16 cellular contexts compared by ENCODE assay signal in the genomic region with DNA sequence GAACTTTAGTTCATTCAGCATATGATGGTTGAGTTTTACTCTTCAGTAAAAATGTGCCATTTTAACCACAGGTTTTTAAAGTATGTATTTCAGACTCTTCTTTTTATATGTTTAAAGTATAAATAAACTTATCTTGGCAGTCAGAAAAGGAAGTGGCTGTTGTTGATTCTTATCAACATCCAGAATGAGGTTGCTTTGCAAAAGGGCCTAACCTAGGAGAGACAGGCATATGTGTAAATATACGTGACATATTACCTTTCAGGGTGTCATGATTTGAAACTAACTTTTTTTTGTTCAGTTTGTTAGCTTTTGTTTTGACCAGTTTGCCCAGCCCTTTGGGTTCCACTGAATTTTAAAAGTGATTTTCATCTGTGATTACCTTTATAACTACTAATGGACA. TPM values are rescaled to one million over a fixed set of nuclear protein-coding genes. Genes with fewer than 3 reads are reported as not detected.
DNase-seq lines count a peak whose midpoint lies in the region; ATAC-seq, FAIRE-seq and TF ChIP-seq lines count a peak whose summit lies in the region.
"Had no signal": no experiment of that assay in that cellular context is flagged by ENCODE, and none has a peak within 500 bp of the region (broad histone marks: within the 10 kb centered on the region; RNA-seq: fewer than 3 reads in every experiment).

No MANE protein-coding gene starts in this region.

- DNase-seq in activated CD4-positive, alpha-beta T cell treated with anti-CD3 and anti-CD28 coated beads, Interleukin-2, amount 10 ng/mL, durations not matched to agents 7 days and 5 days = peak; percentile 34
- no peak for DNase-seq in activated CD4-positive, alpha-beta T cell treated with anti-CD3 and anti-CD28 coated beads for 48 hours
- peak; percentile 45 for DNase-seq in NB4 (ENCODE audit: low read depth)
- DNase-seq in K562 (ENCODE audit: extremely low read depth in 1 of 4, low spot score in 3 of 4) = no peak
- DNase-seq in spleen = no peak
- no peak for DNase-seq in NCI-H226
- DNase-seq in PC-3 = no peak
- DNase-seq: DMS153; MV-4-11; NCI-H446 treated with DMSO at 0.1 percent for 48 hours; RPMI8226; stimulated activated CD4-positive, alpha-beta T cell treated with anti-CD3 and anti-CD28 coated beads, Interleukin-1b, Interleukin-23, amount 100 ng/mL, for 48 hours; WERI-Rb-1 had no signal

- H3K4me2 ChIP-seq in K562 (ENCODE audit: insufficient read depth, low read length) (peak overlapping the region; percentile 44; the same call in 1 of the 2 replicates), PC-3 (ENCODE audit: low read length) (no peak overlapping the region)
- H3K4me2 ChIP-seq: A549 had no signal

- peak; percentile 45; the same call in 1 of the 2 replicates for TF ChIP-seq EP300 in K562 (IDR thresholded peaks at IDR 0.05; ENCODE audit: low read length)

- H3K4me3 ChIP-seq in NB4 (ENCODE audit: low read depth, low read length) (no peak overlapping the region), K562 (no peak overlapping the region), spleen (peak overlapping the region in 1 of 8 donors; percentile 1), PC-3 (ENCODE audit: low read length) (no peak overlapping the region)
- H3K4me3 ChIP-seq: A549, gastroesophageal sphincter had no signal

- peaks cover 86% of the 10 kb centered on the region for H3K4me1 Mint-ChIP-seq in activated CD4-positive, alpha-beta T cell treated with anti-CD3 and anti-CD28 coated beads, Interleukin-2, amount 10 ng/mL, durations not matched to agents 7 days and 5 days

- H3F3A ChIP-seq in PC-3 (ENCODE audit: low read length, unreplicated experiment) = no peaks in the 10 kb centered on the region

- H3K4me3 Mint-ChIP-seq in activated CD4-positive, alpha-beta T cell treated with anti-CD3 and anti-CD28 coated beads, Interleukin-2, amount 10 ng/mL, durations not matched to agents 7 days and 5 days = peak overlapping the region; percentile 66

- H4K20me1 ChIP-seq in K562 (replicated peaks; ENCODE audit: control insufficient read depth, insufficient read depth, low read length) (no peaks in the 10 kb centered on the region), PC-3 (ENCODE audit: low read length) (no peaks in the 10 kb centered on the region)

- no peaks in the 10 kb centered on the region for H3K9me2 ChIP-seq in PC-3 (replicated peaks; ENCODE audit: low read length)

- H2AFZ ChIP-seq in K562 (ENCODE audit: low read depth, low read length) = no peak overlapping the region
- no peak overlapping the region for H2AFZ ChIP-seq in PC-3 (ENCODE audit: low read length)

- H3K4me1 ChIP-seq in K562 (replicated peaks in 1 of 2; ENCODE audit: control insufficient read depth in 2 of 2, insufficient read depth in 2 of 2, low read length in 2 of 2) (peaks cover 3 to 50% of the 10 kb centered on the region in 2 experiments), spleen (peaks cover 68 to 97% (median 96%) of the 10 kb centered on the region in 6 donors), PC-3 (ENCODE audit: insufficient read depth, low read length) (peaks cover 10% of the 10 kb centered on the region)

- H3K9me3 ChIP-seq in K562 (replicated peaks; ENCODE audit: control insufficient read depth, insufficient read depth, low read depth, low read length) = no peaks in the 10 kb centered on the region
- no peaks in the 10 kb centered on the region for H3K9me3 ChIP-seq in spleen
- H3K9me3 ChIP-seq in PC-3 (ENCODE audit: low read length) = no peaks in the 10 kb centered on the region
- H3K9me3 ChIP-seq: A549, gastroesophageal sphincter had no signal

- peaks cover 51% of the 10 kb centered on the region for H3K36me3 Mint-ChIP-seq in activated CD4-positive, alpha-beta T cell treated with anti-CD3 and anti-CD28 coated beads, Interleukin-2, amount 10 ng/mL, durations not matched to agents 7 days and 5 days (ENCODE audit: low read depth)

- H3K27me3 Mint-ChIP-seq in activated CD4-positive, alpha-beta T cell treated with anti-CD3 and anti-CD28 coated beads, Interleukin-2, amount 10 ng/mL, durations not matched to agents 7 days and 5 days = no peaks in the 10 kb centered on the region

- peaks cover 3% of the 10 kb centered on the region; the same call in 2 of the 3 replicates for H3K36me3 ChIP-seq in K562 (ENCODE audit: control insufficient read depth, insufficient read depth, low read length)
- H3K36me3 ChIP-seq in spleen = no peaks in the 10 kb centered on the region
- no peaks in the 10 kb centered on the region for H3K36me3 ChIP-seq in PC-3 (ENCODE audit: low read depth, low read length)
- H3K36me3 ChIP-seq: gastroesophageal sphincter had no signal

- H3K9ac ChIP-seq in K562 (ENCODE audit: insufficient read depth in 1 of 2, low read depth in 2 of 2, low read length in 2 of 2) (no peak overlapping the region), PC-3 (ENCODE audit: low read length) (no peak overlapping the region)

- TF ChIP-seq CTCF in NB4 (IDR thresholded peaks at IDR 0.05; ENCODE audit: low read depth, low read length) = no peak
- no peak for TF ChIP-seq CTCF in K562 (IDR thresholded peaks at IDR 0.05 in 2 of 3, conservative IDR thresholded peaks at IDR 0.05 in 1 of 3; ENCODE audit: insufficient read depth in 2 of 3, low read depth in 1 of 3, low read length in 3 of 3)
- no peak for TF ChIP-seq CTCF in spleen (IDR thresholded peaks at IDR 0.05 in 8 of 11, conservative IDR thresholded peaks at IDR 0.05 in 3 of 11)
- no peak for TF ChIP-seq CTCF in PC-3 (conservative IDR thresholded peaks at IDR 0.05; ENCODE audit: low read depth, low read length)

- peak overlapping the region; percentile 78 for H3K27ac ChIP-seq in K562 (ENCODE audit: extremely low read depth, low read depth, low read length)
- peak overlapping the region in 7 of 8 donors; percentile 34 to 72 (median 55) for H3K27ac ChIP-seq in spleen
- H3K27ac ChIP-seq in PC-3 (ENCODE audit: low read length) = no peak overlapping the region
- H3K27ac ChIP-seq: A549, WERI-Rb-1 had no signal

- POLR2A ChIA-PET in activated CD4-positive, alpha-beta T cell treated with anti-CD3 and anti-CD28 coated beads, Interleukin-2, amount 10 ng/mL, durations not matched to agents 7 days and 5 days (lab: Charles Lee) = no interaction called here
- POLR2A ChIA-PET in K562 (lab: Yijun Ruan, JAX) = interaction anchor here (1.0 kb wide), 1 partner anchor 738 kb away, joined by 4 read pairs; no protein-coding TSS in a partner anchor
- POLR2A ChIA-PET in PC-3 (lab: Charles Lee; ENCODE audit: unreplicated experiment) = no interaction called here

- CTCF ChIA-PET in activated CD4-positive, alpha-beta T cell treated with anti-CD3 and anti-CD28 coated beads, Interleukin-2, amount 10 ng/mL, durations not matched to agents 7 days and 5 days (lab: Charles Lee) = interaction anchor here (0.6 to 1.6 kb wide), 3 partner anchors 9 to 643 kb away, joined by 3 to 6 read pairs (median 3); no protein-coding TSS in a partner anchor
- CTCF ChIA-PET in K562 (lab: Yijun Ruan, JAX; ENCODE audit: low intra/inter-chr PET ratio) (no interaction called here), PC-3 (lab: Charles Lee) (no interaction called here)

- peak overlapping the region; percentile 90 for H3K27ac Mint-ChIP-seq in activated CD4-positive, alpha-beta T cell treated with anti-CD3 and anti-CD28 coated beads, Interleukin-2, amount 10 ng/mL, durations not matched to agents 7 days and 5 days

- TF ChIP-seq RAD21 in K562 (CRISPR knock-in tag; conservative IDR thresholded peaks at IDR 0.05 in 1 of 2, IDR thresholded peaks at IDR 0.05 in 1 of 2) = no peak

- in situ Hi-C loops in K562 (cut with MboI) = no loop called here

- TF ChIP-seq POLR2A in NB4 (IDR thresholded peaks at IDR 0.05; ENCODE audit: extremely low read depth, insufficient read length) (no peak), K562 (conservative IDR thresholded peaks at IDR 0.05) (no peak), spleen (IDR thresholded peaks at IDR 0.05) (no peak)

- H3K9me1 ChIP-seq in K562 (ENCODE audit: control insufficient read depth, insufficient read depth, low read length) = no peaks in the 10 kb centered on the region

- 0% methylated on average over 1 of the region's 1 CpG for WGBS in K562 (ENCODE audit: insufficient coverage, low coverage, missing lambda C conversion rate)
- 12 to 36% (median 23%) methylated on average over 1 of the region's 1 CpG for WGBS in spleen, 5 donors

- H3K27me3 ChIP-seq in K562 (ENCODE audit: control insufficient read depth in 2 of 2, insufficient read depth in 2 of 2, low read length in 2 of 2) (no peaks in the 10 kb centered on the region), spleen (replicated peaks in 1 of 7) (no peaks in the 10 kb centered on the region), PC-3 (ENCODE audit: low read length) (no peaks in the 10 kb centered on the region)
- H3K27me3 ChIP-seq: gastroesophageal sphincter had no signal

- no TSS peak for BruUV-seq in K562 (replicated peaks; lab: Mats Ljungman, UMichigan)
- no TSS peak for BruUV-seq in PC-3 (replicated peaks; lab: Mats Ljungman, UMichigan)

- H3K9me3 Mint-ChIP-seq in activated CD4-positive, alpha-beta T cell treated with anti-CD3 and anti-CD28 coated beads, Interleukin-2, amount 10 ng/mL, durations not matched to agents 7 days and 5 days = no peaks in the 10 kb centered on the region

- no peak for ATAC-seq in K562
- ATAC-seq in GM21528 (IDR thresholded peaks at IDR 0.05; ENCODE audit: low FRiP score, unreplicated experiment) = no peak
- ATAC-seq in PC-3 = no peak
- ATAC-seq: A549, gastroesophageal sphincter had no signal

- intact Hi-C loops in K562 (cut with micrococcal nuclease) (no loop called here), spleen (cut with DNase I; ENCODE audit: low total_unique reads) (no loop called here), PC-3 (cut with micrococcal nuclease) (no loop called here)

- no peak for FAIRE-seq in K562 (lab: Jason Lieb, UNC)
- FAIRE-seq: A549 had no signal

- peaks cover 100% of the 10 kb centered on the region for H3K79me2 ChIP-seq in K562 (ENCODE audit: control insufficient read depth, insufficient read depth, low read length)
- peaks cover 75% of the 10 kb centered on the region for H3K79me2 ChIP-seq in PC-3 (ENCODE audit: low read length)

RNA-seq across cellular contexts. Expression of gene SMARCA2, which starts 7.4 kb away (rescaled TPM):
- 100 to 1,000 TPM; 264 to 274 TPM for total RNA-seq in activated CD4-positive, alpha-beta T cell treated with anti-CD3 and anti-CD28 coated beads, Interleukin-2, amount 10 ng/mL, durations not matched to agents 7 days and 5 days
- total RNA-seq in K562 (2011; cell fraction: chromatin; rRNA removed; ENCODE audit: low replicate concordance) = 79.2 and 117 TPM in 2 replicates
- 31.4 and 47.4 TPM in 2 replicates for total RNA-seq in K562 (2011; cell fraction: nucleolus; rRNA removed)
- total RNA-seq in K562 (2011; cell fraction: nucleoplasm; rRNA removed) = 67.2 and 80.6 TPM in 2 replicates
- total RNA-seq in K562 (2014; rRNA removed) (21.2 and 23.7 TPM in 2 replicates), K562 (2014; rRNA removed; fragmentation: Illumina TruSeq; extraction: Trizol) (32.6 and 34.9 TPM in 2 replicates), K562 (2015; rRNA removed; fragmentation: Illumina TruSeq; extraction: Trizol) (30.1 and 32.9 TPM in 2 replicates), K562 (2021) (34.8 and 35.0 TPM in 2 replicates), spleen (100 to 1,000 TPM; 163 to 252 (median 194) TPM), PC-3 (2014; rRNA removed) (27.9 and 36.4 TPM in 2 replicates)
- polyA plus RNA-seq in K562 (2011; rRNA removed) (28.8 and 45.9 TPM in 2 replicates), K562 (2014; fragmentation: Illumina TruSeq; extraction: Trizol) (25.5 and 27.8 TPM in 2 replicates), K562 (2014; fragmentation: Nextera tagmentation; extraction: Ambion mirVana) (1 to 10 TPM; 8.0 to 8.3 TPM), K562 (2014; rRNA removed) (17.8 and 20.4 TPM in 2 replicates), spleen (10 to 100 TPM; 41.9 to 52.8 (median 49.3) TPM)
- 40.2 and 49.5 TPM in 2 replicates for polyA plus RNA-seq in K562 (2011; cell fraction: cytosol; rRNA removed)
- 66.9 and 68.6 TPM in 2 replicates for polyA plus RNA-seq in K562 (2011; cell fraction: nucleus; rRNA removed)
- 25.1 and 25.2 TPM in 2 replicates for polyA plus RNA-seq in K562 (2012)
- polyA minus RNA-seq in K562 (2011; rRNA and poly(A)+ RNA removed) = 74.8 and 99.3 TPM in 2 replicates
- polyA minus RNA-seq in K562 (2011; cell fraction: cytosol; rRNA and poly(A)+ RNA removed) = 22.7 and 27.1 TPM in 2 replicates
- 84.8 and 137 TPM in 2 replicates for polyA minus RNA-seq in K562 (2011; cell fraction: nucleus; rRNA and poly(A)+ RNA removed)

Comparison
In these comparisons a context has a peak if more than half of its experiments do, and no peak if none do; other contexts are left out.
1. DNase-seq: peak in activated CD4-positive, alpha-beta T cell treated with anti-CD3 and anti-CD28 coated beads, Interleukin-2, amount 10 ng/mL, durations not matched to agents 7 days and 5 days (single experiment) and NB4 (single experiment); none in activated CD4-positive, alpha-beta T cell treated with anti-CD3 and anti-CD28 coated beads for 48 hours (single experiment), K562 (0 of 4), spleen (single experiment), NCI-H226 (single experiment) and PC-3 (single experiment).